Comparison of ENCODE assay signal across 16 cellular contexts in genomic region chr1:3630914-3631313, GRCh38. TPM values are rescaled to one million over a fixed set of nuclear protein-coding genes. Genes with fewer than 3 reads are reported as not detected.
"Had no signal": no experiment of that assay in that cellular context is flagged by ENCODE, and none has a peak within 500 bp of the region (broad histone marks: within the 10 kb centered on the region; RNA-seq: fewer than 3 reads in every experiment).

No MANE protein-coding gene starts in this region.

- H3K4me3 Mint-ChIP-seq: activated naive CD4-positive, alpha-beta T cell treated with anti-CD3 and anti-CD28 coated beads, Interleukin-2, amount 50 U/mL, for 24 hours; natural killer cell; T-helper 2 cell treated with Interferon-gamma antibody and Interleukin-4, amounts not matched to agents 5 μg/mL and 100 μg/mL, for 36 hours had no signal

- H3K27ac Mint-ChIP-seq: activated naive CD4-positive, alpha-beta T cell treated with anti-CD3 and anti-CD28 coated beads, Interleukin-2, amount 50 U/mL, for 24 hours; T-helper 2 cell treated with Interferon-gamma antibody and Interleukin-4, amounts not matched to agents 5 μg/mL and 100 μg/mL, for 36 hours had no signal

- H3K9me3 ChIP-seq: adrenal gland, prostate gland, transverse colon had no signal

- H3K4me1 ChIP-seq: prostate gland had no signal

- H3K4me3 ChIP-seq: adrenal gland, cardiac muscle cell, prostate gland, transverse colon had no signal

- ATAC-seq: activated CD4-positive, CD25-positive, alpha-beta regulatory T cell treated with anti-CD3 and anti-CD28 coated beads, Interleukin-2, amount 50 U/mL, for 24 hours; natural killer cell had no signal

- H3K27ac ChIP-seq: adrenal gland, cardiac muscle cell, prostate gland, transverse colon had no signal

- DNase-seq: activated T-cell treated with anti-CD3 and anti-CD28 coated beads, Interleukin-2, amount 50 U/mL, for 1 hour; adrenal gland; hippocampal formation; mesenchymal stem cell; natural killer cell; occipital lobe; small intestine; stimulated activated CD4-positive, alpha-beta T cell treated with anti-CD3 and anti-CD28 coated beads, Interleukin-4, amount 100 ng/mL, for 24 hours; stimulated activated naive CD4-positive, alpha-beta T cell treated with Interleukin-2 at 50 U/mL for 16 hours; substantia nigra; transverse colon had no signal

- H3K36me3 Mint-ChIP-seq: natural killer cell had no signal

- H3K27me3 ChIP-seq: adrenal gland, cardiac muscle cell, transverse colon had no signal

- H3K9me3 Mint-ChIP-seq: activated naive CD4-positive, alpha-beta T cell treated with anti-CD3 and anti-CD28 coated beads, Interleukin-2, amount 50 U/mL, for 24 hours; natural killer cell; T-helper 2 cell treated with Interferon-gamma antibody and Interleukin-4, amounts not matched to agents 5 μg/mL and 100 μg/mL, for 36 hours had no signal

RNA-seq across cellular contexts. Expression of gene TP73, which starts 21.4 kb away (rescaled TPM):
- total RNA-seq: cardiac muscle cell had no signal
